6 cellular contexts compared by ENCODE assay signal in the genomic region with DNA sequence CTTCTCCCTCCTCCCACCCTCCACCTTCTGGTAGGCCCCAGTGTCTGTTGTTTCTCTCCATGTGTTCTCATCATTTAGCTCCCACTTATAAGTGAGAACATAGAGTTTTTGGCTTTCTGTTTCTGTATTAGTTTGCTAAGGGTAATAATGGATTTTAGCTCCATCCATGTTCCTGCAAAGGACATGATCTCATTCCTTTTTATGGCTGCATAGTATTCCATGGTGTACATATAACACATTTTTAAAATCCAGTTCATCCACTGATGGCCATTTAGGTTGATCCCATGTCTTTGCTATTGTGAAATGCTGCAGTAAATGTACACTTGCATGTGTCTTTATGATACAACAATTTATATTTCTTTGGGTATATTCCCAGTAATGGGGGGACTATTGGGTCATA.
"Had no signal": no experiment of that assay in that cellular context is flagged by ENCODE, and none has a peak within 500 bp of the region (broad histone marks: within the 10 kb centered on the region; RNA-seq: fewer than 3 reads in every experiment).

No MANE protein-coding gene starts in this region.

- ATAC-seq: HepG2 had no signal

- FAIRE-seq: HepG2 had no signal

- H3K9ac ChIP-seq: KMS-11 had no signal

- H3K27ac ChIP-seq: HL-60, KMS-11 had no signal

- DNase-seq: IMR-90, KBM-7, KG1 had no signal

- H3K4me2 ChIP-seq: KMS-11 had no signal
